ENCODE assay signal across 8 cellular contexts in genomic region chr9:97696823-97697601, GRCh38. TPM values are rescaled to one million over a fixed set of nuclear protein-coding genes. Genes with fewer than 3 reads are reported as not detected.
DNase-seq lines count a peak whose midpoint lies in the region; ATAC-seq, FAIRE-seq and TF ChIP-seq lines count a peak whose summit lies in the region.

Gene XPA, minus strand, starts transcription at chr9:97697340. Its CDS starts 48 bp downstream, at chr9:97697292.

- H3F3A ChIP-seq in Loucy (ENCODE audit: low read depth): no peaks in the 10 kb centered on the region

- H3K27me3 ChIP-seq in Loucy (ENCODE audit: insufficient read depth, low read length, poor library complexity, severe bottlenecking): peaks cover 32% of the 10 kb centered on the region
- no peaks in the 10 kb centered on the region for H3K27me3 ChIP-seq in RWPE2 (ENCODE audit: insufficient read depth, poor library complexity, severe bottlenecking)

- H3K9ac ChIP-seq in Loucy (ENCODE audit: low read depth, low read length, poor library complexity, severe bottlenecking): peak within 1 kb of the TSS; percentile 68

- H4K20me1 ChIP-seq in Loucy (ENCODE audit: insufficient read depth, low read length, poor library complexity, severe bottlenecking): no peaks in the 10 kb centered on the region

- TF ChIP-seq POLR2A in H54 (IDR thresholded peaks at IDR 0.05; ENCODE audit: low read depth, low read length): peak; percentile 98

- H3K36me3 ChIP-seq in Loucy (ENCODE audit: insufficient read depth, low read length) (no peaks in the 10 kb centered on the region), RWPE2 (ENCODE audit: low read depth) (peaks cover 21% of the 10 kb centered on the region)

- H3K4me3 ChIP-seq in Loucy (ENCODE audit: low read length, poor library complexity, severe bottlenecking) (peak within 1 kb of the TSS; percentile 85), RWPE2 (ENCODE audit: severe bottlenecking) (peak within 1 kb of the TSS; percentile 62), fibroblast of the aortic adventitia (ENCODE audit: low read depth, low read length) (peak within 1 kb of the TSS; percentile 86)

- FAIRE-seq in H54 (lab: Jason Lieb, UNC): peak; percentile 98

- H3K4me1 Mint-ChIP-seq in nephron progenitor cell: peaks cover 35% of the 10 kb centered on the region
- peaks cover 74% of the 10 kb centered on the region for H3K4me1 Mint-ChIP-seq in stimulated activated naive CD8-positive, alpha-beta T cell treated with anti-CD3 and anti-CD28 coated beads, Interleukin-15, Interleukin-2, amounts not matched to agents 100 ng/mL and 50 ng/mL, for 24 hours (ENCODE audit: low read depth)

- peak within 1 kb of the TSS; percentile 57 for H3K27ac Mint-ChIP-seq in nephron progenitor cell
- H3K27ac Mint-ChIP-seq in stimulated activated naive CD8-positive, alpha-beta T cell treated with anti-CD3 and anti-CD28 coated beads, Interleukin-15, Interleukin-2, amounts not matched to agents 100 ng/mL and 50 ng/mL, for 24 hours: peak within 1 kb of the TSS; percentile 90

- no peaks in the 10 kb centered on the region for H3K9me3 Mint-ChIP-seq in nephron progenitor cell
- H3K9me3 Mint-ChIP-seq in stimulated activated naive CD8-positive, alpha-beta T cell treated with anti-CD3 and anti-CD28 coated beads, Interleukin-15, Interleukin-2, amounts not matched to agents 100 ng/mL and 50 ng/mL, for 24 hours: no peaks in the 10 kb centered on the region

- TF ChIP-seq CTCF in Loucy (conservative IDR thresholded peaks at IDR 0.05; ENCODE audit: low read length) (no peak), RWPE2 (IDR thresholded peaks at IDR 0.05; ENCODE audit: poor library complexity, severe bottlenecking) (no peak), fibroblast of the aortic adventitia (IDR thresholded peaks at IDR 0.05; ENCODE audit: insufficient read depth, low read length) (no peak), nephron progenitor cell (IDR thresholded peaks at IDR 0.05) (no peak)

- DNase-seq in ELR (ENCODE audit: low read depth): peak; percentile 97
- peak; percentile 99 for DNase-seq in H54 (ENCODE audit: insufficient read length, low spot score)
- DNase-seq in RWPE2 (ENCODE audit: low spot score): peak; percentile 96
- DNase-seq in activated effector memory CD4-positive, alpha-beta T cell treated with Interleukin-2 at 50 U/mL for 16 hours: peak; percentile 96
- DNase-seq in fibroblast of the aortic adventitia (ENCODE audit: low read depth): peak; percentile 91
- DNase-seq in nephron progenitor cell: peak; percentile 99

- peak within 1 kb of the TSS; percentile 56 for H3K27ac ChIP-seq in RWPE2 (ENCODE audit: poor library complexity, severe bottlenecking)

- H3K9me2 ChIP-seq in Loucy (replicated peaks; ENCODE audit: low read depth, low read length): no peaks in the 10 kb centered on the region

- H3K36me3 Mint-ChIP-seq in nephron progenitor cell (ENCODE audit: low read depth): peaks cover 5% of the 10 kb centered on the region
- peaks cover 26% of the 10 kb centered on the region for H3K36me3 Mint-ChIP-seq in stimulated activated naive CD8-positive, alpha-beta T cell treated with anti-CD3 and anti-CD28 coated beads, Interleukin-15, Interleukin-2, amounts not matched to agents 100 ng/mL and 50 ng/mL, for 24 hours (ENCODE audit: low read depth)

- H3K9me3 ChIP-seq in Loucy (ENCODE audit: insufficient read depth, low read depth, low read length) (no peaks in the 10 kb centered on the region), RWPE2 (ENCODE audit: severe bottlenecking) (no peaks in the 10 kb centered on the region)

- peak within 1 kb of the TSS; percentile 92 for H3K4me3 Mint-ChIP-seq in nephron progenitor cell
- peak within 1 kb of the TSS; percentile 95 for H3K4me3 Mint-ChIP-seq in stimulated activated naive CD8-positive, alpha-beta T cell treated with anti-CD3 and anti-CD28 coated beads, Interleukin-15, Interleukin-2, amounts not matched to agents 100 ng/mL and 50 ng/mL, for 24 hours

- H2AFZ ChIP-seq in Loucy (ENCODE audit: low read length): peak within 1 kb of the TSS; percentile 96

- H3K4me1 ChIP-seq in Loucy (ENCODE audit: insufficient read depth, low read length, poor library complexity, severe bottlenecking) (peaks cover 37% of the 10 kb centered on the region), RWPE2 (ENCODE audit: insufficient read depth, poor library complexity, severe bottlenecking) (peaks cover 20% of the 10 kb centered on the region)

- peak; percentile 92 for ATAC-seq in RWPE2 (ENCODE audit: low read depth)

- H3K27me3 Mint-ChIP-seq in nephron progenitor cell (ENCODE audit: low read depth, poor library complexity): peaks cover 35% of the 10 kb centered on the region
- no peaks in the 10 kb centered on the region for H3K27me3 Mint-ChIP-seq in stimulated activated naive CD8-positive, alpha-beta T cell treated with anti-CD3 and anti-CD28 coated beads, Interleukin-15, Interleukin-2, amounts not matched to agents 100 ng/mL and 50 ng/mL, for 24 hours

- H3K4me2 ChIP-seq in Loucy (ENCODE audit: low read depth, low read length, poor library complexity, severe bottlenecking): peak within 1 kb of the TSS; percentile 77

- peaks cover 19% of the 10 kb centered on the region; the same call in 1 of the 2 replicates for H3K79me2 ChIP-seq in Loucy (ENCODE audit: insufficient read depth, low read length)

RNA-seq across cellular contexts. Expression of gene XPA, which starts in this region (rescaled TPM):
- total RNA-seq in fibroblast of the aortic adventitia (ENCODE audit: low replicate concordance): 11.1 and 39.5 TPM in 2 replicates

Comparison
In these comparisons a context has a peak if more than half of its experiments do, and no peak if none do; other contexts are left out.
1. Peak in every context shown above with its lines: DNase-seq, ATAC-seq, H3K4me3 ChIP-seq and H3K27ac ChIP-seq.